ENCODE assay signal across 14 cellular contexts in the genomic region with DNA sequence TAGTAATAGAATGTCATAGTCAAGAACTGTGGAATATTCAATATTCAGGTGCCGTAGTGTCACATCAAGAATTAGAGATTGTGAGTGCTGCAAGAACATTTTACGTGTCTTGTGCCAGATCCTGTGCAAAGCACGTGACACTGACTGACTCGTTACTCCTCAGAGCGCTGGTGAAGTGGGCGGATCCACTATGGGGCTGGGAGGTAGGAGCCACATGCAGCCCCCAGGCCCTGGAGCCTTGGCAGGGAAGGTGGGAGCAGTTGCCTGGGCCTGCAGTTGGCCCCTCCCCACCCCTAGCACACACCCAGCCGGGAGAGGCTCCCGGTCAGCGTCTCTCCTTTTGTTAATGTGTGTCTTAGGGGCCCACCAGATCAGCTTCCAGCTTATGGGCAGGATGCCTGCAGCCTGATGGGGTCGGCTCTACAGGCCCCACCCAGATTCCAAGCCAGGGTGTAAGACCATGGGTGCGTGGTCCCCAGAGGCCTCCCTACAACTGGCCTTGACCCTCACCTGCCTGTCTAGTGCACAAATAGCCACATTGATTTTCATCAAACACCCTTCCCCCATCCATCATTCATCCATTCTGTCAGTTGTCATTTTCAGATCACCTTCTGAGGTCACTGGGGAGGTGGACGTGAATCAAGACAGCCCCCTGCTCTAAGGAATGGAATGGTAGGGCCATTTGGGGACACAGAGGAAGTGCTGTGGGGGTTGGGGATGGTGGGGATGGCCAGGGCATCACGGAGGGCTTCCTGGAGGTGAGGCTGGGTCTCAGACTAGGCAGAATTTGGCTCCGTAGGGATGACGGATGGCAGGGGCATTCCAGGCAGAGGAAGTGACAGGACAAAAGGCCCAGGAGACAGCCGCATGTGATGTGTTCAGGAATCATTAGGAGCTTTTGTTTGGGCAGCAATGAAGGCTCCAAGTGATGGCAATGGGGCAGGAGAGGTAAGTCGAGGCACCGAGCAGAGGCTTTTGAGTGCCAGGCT.
DNase-seq lines count a peak whose midpoint lies in the region; ATAC-seq and TF ChIP-seq lines count a peak whose summit lies in the region.
"Had no signal": no experiment of that assay in that cellular context is flagged by ENCODE, and none has a peak within 500 bp of the region (broad histone marks: within the 10 kb centered on the region; RNA-seq: fewer than 3 reads in every experiment).

No MANE protein-coding gene starts in this region.

- ATAC-seq in WTC11, result peak; percentile 48
- no peak for ATAC-seq in activated CD4-positive, CD25-positive, alpha-beta regulatory T cell treated with anti-CD3 and anti-CD28 coated beads, Interleukin-2, amount 50 U/mL, for 24 hours
- ATAC-seq in activated naive CD4-positive, alpha-beta T cell treated with anti-CD3 and anti-CD28 coated beads, Interleukin-2, amount 50 U/mL, for 72 hours, result no peak
- ATAC-seq: activated CD8-positive, alpha-beta T cell treated with anti-CD3 and anti-CD28 coated beads, Interleukin-2, amount 10 ng/mL, durations not matched to agents 7 days and 5 days; left colon; stimulated activated effector memory CD8-positive, alpha-beta T cell treated with anti-CD3 and anti-CD28 coated beads, Interleukin-12 subunit alpha, Interleukin-12 subunit beta, amount 100 ng/mL, for 72 hours had no signal

- DNase-seq in ELF-1 (ENCODE audit: low read depth, low spot score), result peak; percentile 75
- no peak for DNase-seq in WTC11 (ENCODE audit: low spot score)
- peak; percentile 40 for DNase-seq in fibroblast of villous mesenchyme (ENCODE audit: low read depth)
- DNase-seq in nucleus accumbens (lab: John Stamatoyannopoulos, UW), result peak in 33 of 56 donors; percentile 5 to 71 (median 32)
- DNase-seq in COLO668 (lab: John Stamatoyannopoulos, UW; ENCODE audit: unreplicated experiment), result no peak
- no peak for DNase-seq in activated naive CD4-positive, alpha-beta T cell treated with anti-CD3 and anti-CD28 coated beads, Interleukin-2, amount 50 U/mL, for 72 hours (ENCODE audit: low spot score in 2 of 2)
- DNase-seq in glomerular visceral epithelial cell (ENCODE audit: extremely low spot score), result no peak
- DNase-seq: activated CD8-positive, alpha-beta T cell treated with anti-CD3 and anti-CD28 coated beads, Interleukin-2, amount 10 ng/mL, durations not matched to agents 7 days and 5 days; EL; KG1; left colon; NCI-H2081 treated with DMSO at 0.1 percent for 48 hours had no signal

- H3K36me3 Mint-ChIP-seq in WTC11, result no peaks in the 10 kb centered on the region
- no peaks in the 10 kb centered on the region for H3K36me3 Mint-ChIP-seq in activated naive CD4-positive, alpha-beta T cell treated with anti-CD3 and anti-CD28 coated beads, Interleukin-2, amount 50 U/mL, for 72 hours
- H3K36me3 Mint-ChIP-seq: stimulated activated effector memory CD8-positive, alpha-beta T cell treated with anti-CD3 and anti-CD28 coated beads, Interleukin-12 subunit alpha, Interleukin-12 subunit beta, amount 100 ng/mL, for 72 hours had no signal

- POLR2A ChIA-PET in WTC11 (lab: Charles Lee), result no interaction called here

- H3K27me3 Mint-ChIP-seq in WTC11 (ENCODE audit: low read depth), result no peaks in the 10 kb centered on the region

- no peak overlapping the region for H3K4me3 ChIP-seq in fibroblast of villous mesenchyme (ENCODE audit: low read depth, low read length)

- no peak overlapping the region for H3K4me3 Mint-ChIP-seq in WTC11
- H3K4me3 Mint-ChIP-seq: activated CD8-positive, alpha-beta T cell treated with anti-CD3 and anti-CD28 coated beads, Interleukin-2, amount 10 ng/mL, durations not matched to agents 7 days and 5 days; stimulated activated effector memory CD8-positive, alpha-beta T cell treated with anti-CD3 and anti-CD28 coated beads, Interleukin-12 subunit alpha, Interleukin-12 subunit beta, amount 100 ng/mL, for 72 hours had no signal

- CTCF ChIA-PET in WTC11 (lab: Charles Lee), result interaction anchor here (1.5 kb wide), 1 partner anchor 33 kb away, joined by 5 read pairs; no protein-coding TSS in a partner anchor

- no peak overlapping the region for H3K27ac Mint-ChIP-seq in WTC11
- H3K27ac Mint-ChIP-seq in activated naive CD4-positive, alpha-beta T cell treated with anti-CD3 and anti-CD28 coated beads, Interleukin-2, amount 50 U/mL, for 72 hours, result no peak overlapping the region
- H3K27ac Mint-ChIP-seq: activated CD8-positive, alpha-beta T cell treated with anti-CD3 and anti-CD28 coated beads, Interleukin-2, amount 10 ng/mL, durations not matched to agents 7 days and 5 days; stimulated activated effector memory CD8-positive, alpha-beta T cell treated with anti-CD3 and anti-CD28 coated beads, Interleukin-12 subunit alpha, Interleukin-12 subunit beta, amount 100 ng/mL, for 72 hours had no signal

- TF ChIP-seq CTCF in WTC11 (IDR thresholded peaks at IDR 0.05) (no peak), fibroblast of villous mesenchyme (IDR thresholded peaks at IDR 0.05; ENCODE audit: insufficient read depth, low read depth, low read length) (no peak)

- no peaks in the 10 kb centered on the region for H3K9me3 Mint-ChIP-seq in WTC11
- no peaks in the 10 kb centered on the region for H3K9me3 Mint-ChIP-seq in activated naive CD4-positive, alpha-beta T cell treated with anti-CD3 and anti-CD28 coated beads, Interleukin-2, amount 50 U/mL, for 72 hours
- H3K9me3 Mint-ChIP-seq: stimulated activated effector memory CD8-positive, alpha-beta T cell treated with anti-CD3 and anti-CD28 coated beads, Interleukin-12 subunit alpha, Interleukin-12 subunit beta, amount 100 ng/mL, for 72 hours had no signal

- peaks cover 44% of the 10 kb centered on the region for H3K4me1 Mint-ChIP-seq in WTC11
- H3K4me1 Mint-ChIP-seq: stimulated activated effector memory CD8-positive, alpha-beta T cell treated with anti-CD3 and anti-CD28 coated beads, Interleukin-12 subunit alpha, Interleukin-12 subunit beta, amount 100 ng/mL, for 72 hours had no signal

TF ChIP-seq in WTC11, 78 proteins besides CTCF, POLR2A, EP300 and RAD21 (continues in another document):
- TF ChIP-seq CREB1 (CRISPR knock-in tag; IDR thresholded peaks at IDR 0.05), result no peak
- TF ChIP-seq, protein P1, sequence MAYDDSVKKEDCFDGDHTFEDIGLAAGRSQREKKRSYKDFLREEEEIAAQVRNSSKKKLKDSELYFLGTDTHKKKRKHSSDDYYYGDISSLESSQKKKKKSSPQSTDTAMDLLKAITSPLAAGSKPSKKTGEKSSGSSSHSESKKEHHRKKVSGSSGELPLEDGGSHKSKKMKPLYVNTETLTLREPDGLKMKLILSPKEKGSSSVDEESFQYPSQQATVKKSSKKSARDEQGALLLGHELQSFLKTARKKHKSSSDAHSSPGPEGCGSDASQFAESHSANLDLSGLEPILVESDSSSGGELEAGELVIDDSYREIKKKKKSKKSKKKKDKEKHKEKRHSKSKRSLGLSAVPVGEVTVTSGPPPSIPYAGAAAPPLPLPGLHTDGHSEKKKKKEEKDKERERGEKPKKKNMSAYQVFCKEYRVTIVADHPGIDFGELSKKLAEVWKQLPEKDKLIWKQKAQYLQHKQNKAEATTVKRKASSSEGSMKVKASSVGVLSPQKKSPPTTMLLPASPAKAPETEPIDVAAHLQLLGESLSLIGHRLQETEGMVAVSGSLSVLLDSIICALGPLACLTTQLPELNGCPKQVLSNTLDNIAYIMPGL (CRISPR knock-in tag; IDR thresholded peaks at IDR 0.05), result no peak
- TF ChIP-seq, protein P2, sequence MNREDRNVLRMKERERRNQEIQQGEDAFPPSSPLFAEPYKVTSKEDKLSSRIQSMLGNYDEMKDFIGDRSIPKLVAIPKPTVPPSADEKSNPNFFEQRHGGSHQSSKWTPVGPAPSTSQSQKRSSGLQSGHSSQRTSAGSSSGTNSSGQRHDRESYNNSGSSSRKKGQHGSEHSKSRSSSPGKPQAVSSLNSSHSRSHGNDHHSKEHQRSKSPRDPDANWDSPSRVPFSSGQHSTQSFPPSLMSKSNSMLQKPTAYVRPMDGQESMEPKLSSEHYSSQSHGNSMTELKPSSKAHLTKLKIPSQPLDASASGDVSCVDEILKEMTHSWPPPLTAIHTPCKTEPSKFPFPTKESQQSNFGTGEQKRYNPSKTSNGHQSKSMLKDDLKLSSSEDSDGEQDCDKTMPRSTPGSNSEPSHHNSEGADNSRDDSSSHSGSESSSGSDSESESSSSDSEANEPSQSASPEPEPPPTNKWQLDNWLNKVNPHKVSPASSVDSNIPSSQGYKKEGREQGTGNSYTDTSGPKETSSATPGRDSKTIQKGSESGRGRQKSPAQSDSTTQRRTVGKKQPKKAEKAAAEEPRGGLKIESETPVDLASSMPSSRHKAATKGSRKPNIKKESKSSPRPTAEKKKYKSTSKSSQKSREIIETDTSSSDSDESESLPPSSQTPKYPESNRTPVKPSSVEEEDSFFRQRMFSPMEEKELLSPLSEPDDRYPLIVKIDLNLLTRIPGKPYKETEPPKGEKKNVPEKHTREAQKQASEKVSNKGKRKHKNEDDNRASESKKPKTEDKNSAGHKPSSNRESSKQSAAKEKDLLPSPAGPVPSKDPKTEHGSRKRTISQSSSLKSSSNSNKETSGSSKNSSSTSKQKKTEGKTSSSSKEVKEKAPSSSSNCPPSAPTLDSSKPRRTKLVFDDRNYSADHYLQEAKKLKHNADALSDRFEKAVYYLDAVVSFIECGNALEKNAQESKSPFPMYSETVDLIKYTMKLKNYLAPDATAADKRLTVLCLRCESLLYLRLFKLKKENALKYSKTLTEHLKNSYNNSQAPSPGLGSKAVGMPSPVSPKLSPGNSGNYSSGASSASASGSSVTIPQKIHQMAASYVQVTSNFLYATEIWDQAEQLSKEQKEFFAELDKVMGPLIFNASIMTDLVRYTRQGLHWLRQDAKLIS (CRISPR knock-in tag; IDR thresholded peaks at IDR 0.05; ENCODE audit: borderline replicate concordance), result no peak
- no peak for TF ChIP-seq GABPB1 (CRISPR knock-in tag; IDR thresholded peaks at IDR 0.05)
- TF ChIP-seq, protein P3, sequence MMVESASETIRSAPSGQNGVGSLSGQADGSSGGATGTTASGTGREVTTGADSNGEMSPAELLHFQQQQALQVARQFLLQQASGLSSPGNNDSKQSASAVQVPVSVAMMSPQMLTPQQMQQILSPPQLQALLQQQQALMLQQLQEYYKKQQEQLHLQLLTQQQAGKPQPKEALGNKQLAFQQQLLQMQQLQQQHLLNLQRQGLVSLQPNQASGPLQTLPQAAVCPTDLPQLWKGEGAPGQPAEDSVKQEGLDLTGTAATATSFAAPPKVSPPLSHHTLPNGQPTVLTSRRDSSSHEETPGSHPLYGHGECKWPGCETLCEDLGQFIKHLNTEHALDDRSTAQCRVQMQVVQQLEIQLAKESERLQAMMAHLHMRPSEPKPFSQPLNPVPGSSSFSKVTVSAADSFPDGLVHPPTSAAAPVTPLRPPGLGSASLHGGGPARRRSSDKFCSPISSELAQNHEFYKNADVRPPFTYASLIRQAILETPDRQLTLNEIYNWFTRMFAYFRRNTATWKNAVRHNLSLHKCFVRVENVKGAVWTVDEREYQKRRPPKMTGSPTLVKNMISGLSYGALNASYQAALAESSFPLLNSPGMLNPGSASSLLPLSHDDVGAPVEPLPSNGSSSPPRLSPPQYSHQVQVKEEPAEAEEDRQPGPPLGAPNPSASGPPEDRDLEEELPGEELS (CRISPR knock-in tag; IDR thresholded peaks at IDR 0.05), result no peak

Comparison
In these comparisons a context has a peak if more than half of its experiments do, and no peak if none do; other contexts are left out.
1. DNase-seq: peak in ELF-1 (single experiment), fibroblast of villous mesenchyme (single experiment) and nucleus accumbens (33 of 56); none in WTC11 (single experiment), COLO668 (single experiment), activated naive CD4-positive, alpha-beta T cell treated with anti-CD3 and anti-CD28 coated beads, Interleukin-2, amount 50 U/mL, for 72 hours (0 of 2) and glomerular visceral epithelial cell (single experiment).